ENCODE assay signal across 6 cellular contexts in the genomic region with DNA sequence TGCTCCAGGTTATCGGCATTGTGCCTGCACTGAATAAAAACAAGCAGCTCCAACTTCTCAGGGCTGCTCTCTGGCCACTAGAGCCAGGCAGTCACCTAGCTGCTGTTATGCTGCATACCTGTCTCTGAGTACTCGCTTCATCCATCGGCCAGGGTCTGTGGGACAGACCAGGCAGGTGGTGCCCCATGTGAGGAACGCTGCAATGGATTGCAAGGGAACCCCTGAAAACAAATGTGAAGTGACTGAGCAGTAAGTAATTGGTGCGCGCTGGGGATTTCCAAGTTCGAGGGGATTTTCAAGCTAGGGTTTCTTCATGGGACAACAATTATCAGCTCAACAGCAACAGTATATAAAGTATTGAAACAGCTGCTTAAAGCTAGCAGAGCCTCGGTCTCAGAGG.
"Had no signal": no experiment of that assay in that cellular context is flagged by ENCODE, and none has a peak within 500 bp of the region (broad histone marks: within the 10 kb centered on the region; RNA-seq: fewer than 3 reads in every experiment).

No MANE protein-coding gene starts in this region.

- H3K4me3 Mint-ChIP-seq: GM23338, H9 had no signal

- H3K4me3 ChIP-seq: GM23338, K562 had no signal

- H3K27ac Mint-ChIP-seq: GM23338, H9 had no signal

- DNase-seq: H9, HCEC 1CT, IMR-90, KG1 had no signal

- H3K4me1 Mint-ChIP-seq: GM23338 had no signal

- ATAC-seq: GM23338, K562 had no signal
